Comparison of ENCODE assay signal across 2 cellular contexts in the genomic region with DNA sequence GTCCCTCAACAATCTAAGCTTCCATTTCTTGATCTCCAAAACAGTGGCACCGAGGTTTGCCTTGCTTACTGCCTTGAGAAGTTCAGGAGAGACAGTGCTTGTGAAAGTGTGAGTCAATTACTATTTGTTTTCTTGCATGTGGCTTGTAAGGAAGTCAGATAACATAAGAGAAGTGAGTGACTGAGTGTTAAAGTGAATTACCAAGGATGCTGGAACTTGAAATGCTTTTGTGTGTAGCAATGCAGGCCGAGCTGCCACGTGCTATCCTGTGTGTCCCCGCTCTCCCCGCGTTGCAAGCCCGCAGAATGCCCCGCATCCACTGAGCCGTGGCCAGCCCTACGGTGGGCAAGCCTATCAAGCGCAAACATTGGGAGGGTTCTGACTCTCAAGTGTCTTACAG.
TF ChIP-seq lines count a peak whose summit lies in the region.

No MANE protein-coding gene starts in this region.

TF ChIP-seq in SK-N-SH treated with all-trans-retinoic acid at 6 μM for 48 hours, 23 proteins besides CTCF, POLR2A, EP300 and RAD21 (continued from another document):
- TF ChIP-seq CSDC2 (CRISPR knock-in tag; IDR thresholded peaks at IDR 0.05), result no peak
- TF ChIP-seq, protein P1, sequence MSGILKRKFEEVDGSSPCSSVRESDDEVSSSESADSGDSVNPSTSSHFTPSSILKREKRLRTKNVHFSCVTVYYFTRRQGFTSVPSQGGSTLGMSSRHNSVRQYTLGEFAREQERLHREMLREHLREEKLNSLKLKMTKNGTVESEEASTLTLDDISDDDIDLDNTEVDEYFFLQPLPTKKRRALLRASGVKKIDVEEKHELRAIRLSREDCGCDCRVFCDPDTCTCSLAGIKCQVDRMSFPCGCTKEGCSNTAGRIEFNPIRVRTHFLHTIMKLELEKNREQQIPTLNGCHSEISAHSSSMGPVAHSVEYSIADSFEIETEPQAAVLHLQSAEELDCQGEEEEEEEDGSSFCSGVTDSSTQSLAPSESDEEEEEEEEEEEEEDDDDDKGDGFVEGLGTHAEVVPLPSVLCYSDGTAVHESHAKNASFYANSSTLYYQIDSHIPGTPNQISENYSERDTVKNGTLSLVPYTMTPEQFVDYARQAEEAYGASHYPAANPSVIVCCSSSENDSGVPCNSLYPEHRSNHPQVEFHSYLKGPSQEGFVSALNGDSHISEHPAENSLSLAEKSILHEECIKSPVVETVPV (CRISPR knock-in tag; IDR thresholded peaks at IDR 0.05), result no peak
- TF ChIP-seq TCF4 (CRISPR knock-in tag; IDR thresholded peaks at IDR 0.05; ENCODE audit: borderline replicate concordance), result no peak
- TF ChIP-seq ZC3H10 (CRISPR knock-in tag; IDR thresholded peaks at IDR 0.05), result no peak
- TF ChIP-seq, protein P2, sequence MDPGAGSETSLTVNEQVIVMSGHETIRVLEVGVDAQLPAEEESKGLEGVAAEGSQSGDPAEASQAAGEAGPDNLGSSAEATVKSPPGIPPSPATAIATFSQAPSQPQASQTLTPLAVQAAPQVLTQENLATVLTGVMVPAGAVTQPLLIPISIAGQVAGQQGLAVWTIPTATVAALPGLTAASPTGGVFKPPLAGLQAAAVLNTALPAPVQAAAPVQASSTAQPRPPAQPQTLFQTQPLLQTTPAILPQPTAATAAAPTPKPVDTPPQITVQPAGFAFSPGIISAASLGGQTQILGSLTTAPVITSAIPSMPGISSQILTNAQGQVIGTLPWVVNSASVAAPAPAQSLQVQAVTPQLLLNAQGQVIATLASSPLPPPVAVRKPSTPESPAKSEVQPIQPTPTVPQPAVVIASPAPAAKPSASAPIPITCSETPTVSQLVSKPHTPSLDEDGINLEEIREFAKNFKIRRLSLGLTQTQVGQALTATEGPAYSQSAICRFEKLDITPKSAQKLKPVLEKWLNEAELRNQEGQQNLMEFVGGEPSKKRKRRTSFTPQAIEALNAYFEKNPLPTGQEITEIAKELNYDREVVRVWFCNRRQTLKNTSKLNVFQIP (CRISPR knock-in tag; IDR thresholded peaks at IDR 0.05; ENCODE audit: borderline replicate concordance, low read depth), result no peak
- no peak for TF ChIP-seq PPARA (CRISPR knock-in tag; IDR thresholded peaks at IDR 0.05; ENCODE audit: borderline replicate concordance)
- TF ChIP-seq ZFP30 (CRISPR knock-in tag; IDR thresholded peaks at IDR 0.05), result no peak
- TF ChIP-seq, protein P3, sequence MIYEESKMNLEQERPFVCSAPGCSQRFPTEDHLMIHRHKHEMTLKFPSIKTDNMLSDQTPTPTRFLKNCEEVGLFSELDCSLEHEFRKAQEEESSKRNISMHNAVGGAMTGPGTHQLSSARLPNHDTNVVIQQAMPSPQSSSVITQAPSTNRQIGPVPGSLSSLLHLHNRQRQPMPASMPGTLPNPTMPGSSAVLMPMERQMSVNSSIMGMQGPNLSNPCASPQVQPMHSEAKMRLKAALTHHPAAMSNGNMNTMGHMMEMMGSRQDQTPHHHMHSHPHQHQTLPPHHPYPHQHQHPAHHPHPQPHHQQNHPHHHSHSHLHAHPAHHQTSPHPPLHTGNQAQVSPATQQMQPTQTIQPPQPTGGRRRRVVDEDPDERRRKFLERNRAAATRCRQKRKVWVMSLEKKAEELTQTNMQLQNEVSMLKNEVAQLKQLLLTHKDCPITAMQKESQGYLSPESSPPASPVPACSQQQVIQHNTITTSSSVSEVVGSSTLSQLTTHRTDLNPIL (CRISPR knock-in tag; IDR thresholded peaks at IDR 0.05; ENCODE audit: low read depth), result no peak
- no peak for TF ChIP-seq BACH2 (CRISPR knock-in tag; IDR thresholded peaks at IDR 0.05; ENCODE audit: borderline replicate concordance)

TF ChIP-seq in SK-N-SH, 30 proteins besides CTCF, POLR2A, EP300 and RAD21 (continued from another document):
- TF ChIP-seq TEAD4 (IDR thresholded peaks at IDR 0.05; ENCODE audit: borderline replicate concordance, insufficient read depth) (no peak), POLR2AphosphoS5 (IDR thresholded peaks at IDR 0.05; ENCODE audit: low read depth, low read length) (no peak), YY1 (IDR thresholded peaks at IDR 0.05; ENCODE audit: low read depth) (no peak)
- TF ChIP-seq, protein P4, sequence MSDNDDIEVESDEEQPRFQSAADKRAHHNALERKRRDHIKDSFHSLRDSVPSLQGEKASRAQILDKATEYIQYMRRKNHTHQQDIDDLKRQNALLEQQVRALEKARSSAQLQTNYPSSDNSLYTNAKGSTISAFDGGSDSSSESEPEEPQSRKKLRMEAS (IDR thresholded peaks at IDR 0.05; ENCODE audit: low read depth), result no peak
